13 cellular contexts compared by ENCODE assay signal in the genomic region with DNA sequence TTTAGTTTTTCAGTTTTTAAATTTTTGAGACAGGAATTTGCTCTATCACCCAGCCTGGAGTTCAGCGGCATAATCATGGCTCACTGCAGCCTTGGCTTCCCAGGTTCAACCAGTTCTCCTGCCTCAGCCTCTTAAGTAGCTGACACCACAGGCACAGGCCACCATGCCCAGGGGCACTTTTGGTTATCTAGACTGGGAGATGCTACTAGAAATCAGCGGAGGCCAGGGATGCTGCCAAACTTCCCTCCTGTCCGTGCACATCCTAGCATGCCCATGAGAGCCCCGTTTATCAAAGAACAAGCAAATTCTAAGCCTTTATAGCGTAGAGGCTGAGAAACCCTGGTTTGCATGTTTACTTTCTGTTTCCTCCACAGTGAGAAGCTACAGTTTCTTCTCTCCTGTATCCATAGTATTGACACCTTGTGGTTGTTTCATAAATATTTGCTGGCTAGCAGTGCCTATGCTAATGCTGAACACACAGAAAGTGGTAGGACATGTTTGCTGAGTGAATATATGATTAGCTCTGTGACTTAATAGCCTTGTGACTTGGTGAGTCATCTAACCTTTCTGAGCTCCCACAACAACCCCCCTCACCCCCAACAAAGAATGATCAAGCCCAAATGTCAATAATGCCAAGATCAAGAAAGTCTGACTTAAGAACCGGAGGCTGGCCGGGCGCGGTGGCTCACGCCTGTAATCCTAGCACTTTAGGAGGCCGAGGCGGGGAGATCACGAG. TPM values are rescaled to one million over a fixed set of nuclear protein-coding genes. Genes with fewer than 3 reads are reported as not detected.
DNase-seq lines count a peak whose midpoint lies in the region; ATAC-seq and TF ChIP-seq lines count a peak whose summit lies in the region.
"Had no signal": no experiment of that assay in that cellular context is flagged by ENCODE, and none has a peak within 500 bp of the region (broad histone marks: within the 10 kb centered on the region; RNA-seq: fewer than 3 reads in every experiment).

No MANE protein-coding gene starts in this region.

- peak; percentile 74 to 76 for ATAC-seq in CD4-positive, CD25-positive, alpha-beta regulatory T cell (ENCODE audit: low read depth in 2 of 2)
- peak; percentile 78 for ATAC-seq in GM18867 (IDR thresholded peaks at IDR 0.05; ENCODE audit: unreplicated experiment)
- no peak for ATAC-seq in GM19395 (IDR thresholded peaks at IDR 0.05; ENCODE audit: unreplicated experiment)
- ATAC-seq in GM18519 (IDR thresholded peaks at IDR 0.05; ENCODE audit: low FRiP score, unreplicated experiment): no peak

- H3K4me1 Mint-ChIP-seq in CD4-positive, CD25-positive, alpha-beta regulatory T cell: peaks cover 16 to 45% (median 26%) of the 10 kb centered on the region in 4 donors
- peaks cover 38% of the 10 kb centered on the region for H3K4me1 Mint-ChIP-seq in T-helper 1 cell treated with Interleukin-12 subunit alpha and Interleukin-12 subunit beta and Interleukin-4 antibody, amounts not matched to agents 30 μg/mL and 1 μg/mL, for 36 hours (ENCODE audit: low read depth)
- H3K4me1 Mint-ChIP-seq in HFFc6 (ENCODE audit: low read depth): no peaks in the 10 kb centered on the region

- peaks cover 19% of the 10 kb centered on the region for H3K4me1 ChIP-seq in CD4-positive, CD25-positive, alpha-beta regulatory T cell (ENCODE audit: control insufficient read depth, insufficient read depth, low read length, poor library complexity, severe bottlenecking)

- no peaks in the 10 kb centered on the region for H3K27me3 ChIP-seq in CD4-positive, CD25-positive, alpha-beta regulatory T cell (ENCODE audit: control insufficient read depth, insufficient read depth, low read length)

- peaks cover 0 to 3% (median 0%) of the 10 kb centered on the region in 7 donors for H3K9me3 Mint-ChIP-seq in CD4-positive, CD25-positive, alpha-beta regulatory T cell
- H3K9me3 Mint-ChIP-seq in T-helper 1 cell treated with Interleukin-12 subunit alpha and Interleukin-12 subunit beta and Interleukin-4 antibody, amounts not matched to agents 30 μg/mL and 1 μg/mL, for 36 hours: peaks cover 4% of the 10 kb centered on the region
- H3K9me3 Mint-ChIP-seq in HFFc6: peaks cover 51% of the 10 kb centered on the region

- peak in 1 of 3 donors; percentile 81 for DNase-seq in CD4-positive, CD25-positive, alpha-beta regulatory T cell
- DNase-seq in glomerular visceral epithelial cell (ENCODE audit: extremely low spot score) (peak; percentile 17), HFFc6 (no peak), NCI-H2171 treated with DMSO at 0.1 percent for 48 hours (lab: John Stamatoyannopoulos, UW) (no peak)
- DNase-seq: head of caudate nucleus; stimulated activated CD4-positive, alpha-beta T cell treated with anti-CD3 and anti-CD28 coated beads, Interleukin-2, amount 100 ng/mL, for 24 hours had no signal

- H3K4me3 ChIP-seq in CD4-positive, CD25-positive, alpha-beta regulatory T cell (ENCODE audit: low read depth, low read length): peak overlapping the region; percentile 48

- H3K9me3 ChIP-seq in CD4-positive, CD25-positive, alpha-beta regulatory T cell (ENCODE audit: control insufficient read depth in 2 of 2, low read length in 2 of 2): no peaks in the 10 kb centered on the region

- peak overlapping the region; percentile 24 to 88 (median 83) for H3K27ac Mint-ChIP-seq in CD4-positive, CD25-positive, alpha-beta regulatory T cell
- peak overlapping the region; percentile 97 for H3K27ac Mint-ChIP-seq in T-helper 1 cell treated with Interleukin-12 subunit alpha and Interleukin-12 subunit beta and Interleukin-4 antibody, amounts not matched to agents 30 μg/mL and 1 μg/mL, for 36 hours
- H3K27ac Mint-ChIP-seq in HFFc6: no peak overlapping the region
- H3K27ac Mint-ChIP-seq: activated naive CD8-positive, alpha-beta T cell; stimulated activated naive CD8-positive, alpha-beta T cell treated with anti-CD3 and anti-CD28 coated beads, Interleukin-15, Interleukin-2, amounts not matched to agents 100 ng/mL and 50 ng/mL, for 24 hours had no signal

- no peaks in the 10 kb centered on the region for H3K36me3 Mint-ChIP-seq in CD4-positive, CD25-positive, alpha-beta regulatory T cell
- peaks cover 3% of the 10 kb centered on the region for H3K36me3 Mint-ChIP-seq in T-helper 1 cell treated with Interleukin-12 subunit alpha and Interleukin-12 subunit beta and Interleukin-4 antibody, amounts not matched to agents 30 μg/mL and 1 μg/mL, for 36 hours (ENCODE audit: low read depth)
- peaks cover 4% of the 10 kb centered on the region; the same call in 1 of the 2 replicates for H3K36me3 Mint-ChIP-seq in HFFc6 (ENCODE audit: low read depth)
- H3K36me3 Mint-ChIP-seq: activated naive CD8-positive, alpha-beta T cell had no signal

- TF ChIP-seq CTCF in HFFc6 (IDR thresholded peaks at IDR 0.05): no peak

- H3K36me3 ChIP-seq in CD4-positive, CD25-positive, alpha-beta regulatory T cell (ENCODE audit: control insufficient read depth, insufficient read depth, low read length): no peaks in the 10 kb centered on the region

- H3K27ac ChIP-seq in CD4-positive, CD25-positive, alpha-beta regulatory T cell (ENCODE audit: insufficient read depth, low read length, poor library complexity, severe bottlenecking): no peak overlapping the region
- H3K27ac ChIP-seq: parathyroid adenoma had no signal

- H3K27me3 Mint-ChIP-seq in CD4-positive, CD25-positive, alpha-beta regulatory T cell: no peaks in the 10 kb centered on the region
- no peaks in the 10 kb centered on the region for H3K27me3 Mint-ChIP-seq in T-helper 1 cell treated with Interleukin-12 subunit alpha and Interleukin-12 subunit beta and Interleukin-4 antibody, amounts not matched to agents 30 μg/mL and 1 μg/mL, for 36 hours (ENCODE audit: low read depth)
- H3K27me3 Mint-ChIP-seq in HFFc6 (ENCODE audit: insufficient read depth): no peaks in the 10 kb centered on the region
- H3K27me3 Mint-ChIP-seq: activated naive CD8-positive, alpha-beta T cell had no signal

- peak overlapping the region; percentile 9 to 81 (median 50) for H3K4me3 Mint-ChIP-seq in CD4-positive, CD25-positive, alpha-beta regulatory T cell
- peak overlapping the region; percentile 73 for H3K4me3 Mint-ChIP-seq in T-helper 1 cell treated with Interleukin-12 subunit alpha and Interleukin-12 subunit beta and Interleukin-4 antibody, amounts not matched to agents 30 μg/mL and 1 μg/mL, for 36 hours
- H3K4me3 Mint-ChIP-seq in HFFc6: no peak overlapping the region
- H3K4me3 Mint-ChIP-seq: activated naive CD8-positive, alpha-beta T cell; stimulated activated naive CD8-positive, alpha-beta T cell treated with anti-CD3 and anti-CD28 coated beads, Interleukin-15, Interleukin-2, amounts not matched to agents 100 ng/mL and 50 ng/mL, for 24 hours had no signal

RNA-seq across cellular contexts. Expression of a gene that starts 39.2 kb away (rescaled TPM):
- 120 TPM for total RNA-seq in CD4-positive, CD25-positive, alpha-beta regulatory T cell
- polyA plus RNA-seq in CD4-positive, CD25-positive, alpha-beta regulatory T cell: 1 to 10 TPM; 1.4 to 4.2 (median 2.8) TPM
- not detected for total RNA-seq in HFFc6 (2021; fragmentation: NEBNext Ultra II Directional; extraction: Animal tissue kit (Norgen Biotek cat#: 25700))

Comparison
In these comparisons a context has a peak if more than half of its experiments do, and no peak if none do; other contexts are left out.
1. ATAC-seq: peak in CD4-positive, CD25-positive, alpha-beta regulatory T cell (2 of 2) and GM18867 (single experiment); none in GM19395 (single experiment) and GM18519 (single experiment).
2. RNA of a gene that starts 39.2 kb away (total RNA-seq): 120 TPM in CD4-positive, CD25-positive, alpha-beta regulatory T cell (single experiment); not detected in HFFc6; every median in the first group is over 100 times any median in the second.